ENCODE assay signal across 11 cellular contexts in the genomic region with DNA sequence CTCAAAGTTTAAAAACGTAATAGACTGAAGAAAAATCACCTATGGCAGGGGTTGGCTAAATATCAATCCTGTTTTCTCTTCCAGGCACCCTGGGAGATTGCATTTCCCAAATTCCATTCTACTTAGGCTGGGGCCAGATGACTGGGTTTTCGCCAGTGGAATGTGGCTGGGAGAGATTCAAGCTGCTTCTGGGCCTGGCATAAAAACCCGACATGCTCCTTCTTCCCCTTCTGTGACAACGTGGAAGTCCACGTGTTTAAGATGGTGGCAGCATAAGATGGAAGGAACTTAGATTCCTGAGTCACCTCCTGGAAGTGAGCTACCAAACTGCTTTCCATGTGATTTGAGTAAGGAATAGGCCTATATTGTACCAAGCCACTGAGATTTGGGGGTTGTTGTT.
A peak's percentile ranks its signal among the peaks of the same experiment; 100 is the strongest.
DNase-seq lines count a peak whose midpoint lies in the region; ATAC-seq, FAIRE-seq and TF ChIP-seq lines count a peak whose summit lies in the region.
"Had no signal": no experiment of that assay in that cellular context is flagged by ENCODE, and none has a peak within 500 bp of the region (broad histone marks: within the 10 kb centered on the region; RNA-seq: fewer than 3 reads in every experiment).

No MANE protein-coding gene starts in this region.

- no peaks in the 10 kb centered on the region for H3K4me1 ChIP-seq in left lung

- CTCF ChIA-PET in HEK293T (lab: Yijun Ruan, JAX), result interaction anchor here (0.8 kb wide), 1 partner anchor 11 kb away, joined by 3 read pairs; no protein-coding TSS in a partner anchor

- no peaks in the 10 kb centered on the region for H3K36me3 ChIP-seq in left lung

- DNase-seq in AG08395 (ENCODE audit: low spot score) (peak; percentile 94), HTR-8/SVneo (ENCODE audit: insufficient read length, low spot score) (peak; percentile 67), cardiac fibroblast (ENCODE audit: low read depth in 2 of 2) (peak; percentile 89 to 90), left lung (no peak), HEK293T (ENCODE audit: extremely low spot score) (no peak), NCI-H1105 treated with DMSO at 0.1 percent for 48 hours (lab: John Stamatoyannopoulos, UW) (no peak)
- DNase-seq: effector CD8-positive, alpha-beta T cell; KG1; stimulated activated CD4-positive, alpha-beta T cell treated with anti-CD3 and anti-CD28 coated beads, Interleukin-15, amount 100 ng/mL, for 24 hours had no signal

- FAIRE-seq in HTR-8/SVneo (lab: Jason Lieb, UNC), result peak; percentile 80

- H3K27ac ChIP-seq in left lung, result no peak overlapping the region

- H3K9me3 ChIP-seq in left lung, result no peaks in the 10 kb centered on the region

- intact Hi-C loops in left lung (cut with DNase I), result no loop called here

- TF ChIP-seq CTCF in cardiac fibroblast (IDR thresholded peaks at IDR 0.05; ENCODE audit: low read depth, low read length), result no peak
- TF ChIP-seq CTCF in left lung (IDR thresholded peaks at IDR 0.05), result no peak

- H3K27me3 ChIP-seq in left lung, result peaks cover 0 to 12% of the 10 kb centered on the region in 2 donors

- H3K4me3 ChIP-seq in cardiac fibroblast (replicated peaks in 1 of 2; ENCODE audit: low read depth in 2 of 2, low read length in 2 of 2) (no peak overlapping the region), left lung (no peak overlapping the region)

- POLR2A ChIA-PET in HEK293T (lab: Yijun Ruan, JAX), result no interaction called here

- ATAC-seq in left lung, result peak; percentile 56
- ATAC-seq in HG03097 (IDR thresholded peaks at IDR 0.05; ENCODE audit: low FRiP score, unreplicated experiment), result no peak
- no peak for ATAC-seq in HG03442 (IDR thresholded peaks at IDR 0.05; ENCODE audit: unreplicated experiment)

TF ChIP-seq in HEK293T, 16 proteins besides CTCF, POLR2A, EP300 and RAD21:
- no peak for TF ChIP-seq ELF4 (IDR thresholded peaks at IDR 0.05)
- TF ChIP-seq ARNT (IDR thresholded peaks at IDR 0.05), result no peak
- TF ChIP-seq SP1 (IDR thresholded peaks at IDR 0.05), result no peak
- no peak for TF ChIP-seq TARDBP (IDR thresholded peaks at IDR 0.05)
- no peak for TF ChIP-seq FOXK2 (IDR thresholded peaks at IDR 0.05)
- no peak for TF ChIP-seq CTBP1 (IDR thresholded peaks at IDR 0.05; ENCODE audit: borderline replicate concordance)

Comparison
In these comparisons a context has a peak if more than half of its experiments do, and no peak if none do; other contexts are left out.
1. DNase-seq: peak in AG08395 (single experiment), HTR-8/SVneo (single experiment) and cardiac fibroblast (2 of 2); none in left lung (0 of 2), HEK293T (single experiment) and NCI-H1105 treated with DMSO at 0.1 percent for 48 hours (single experiment).